8 cellular contexts compared by ENCODE assay signal in genomic region chr2:80073134-80073561, GRCh38.
DNase-seq lines count a peak whose midpoint lies in the region; ATAC-seq, FAIRE-seq and TF ChIP-seq lines count a peak whose summit lies in the region.

No MANE protein-coding gene starts in this region.

- H3K4me3 ChIP-seq in OCI-LY7 (ENCODE audit: low read depth, low read length, poor library complexity, severe bottlenecking) = no peak overlapping the region

- H3K79me2 ChIP-seq in OCI-LY7 (ENCODE audit: insufficient read depth, low read depth, low read length) = no peaks in the 10 kb centered on the region

- H3K4me1 ChIP-seq in OCI-LY7 (ENCODE audit: insufficient read depth, low read length, poor library complexity, severe bottlenecking) = no peaks in the 10 kb centered on the region

- peak; percentile 53 for TF ChIP-seq CTCF in Calu3 (IDR thresholded peaks at IDR 0.05; ENCODE audit: unreplicated experiment)
- peak; percentile 78 for TF ChIP-seq CTCF in OCI-LY7 (conservative IDR thresholded peaks at IDR 0.05; ENCODE audit: low read length)
- TF ChIP-seq CTCF in chondrocyte (IDR thresholded peaks at IDR 0.05) = peak; percentile 82

- H3K9me3 Mint-ChIP-seq in Calu3 (ENCODE audit: low read depth, unreplicated experiment) (no peaks in the 10 kb centered on the region), chondrocyte (ENCODE audit: low read depth) (peaks cover 2% of the 10 kb centered on the region)
- H3K9me3 Mint-ChIP-seq in natural killer cell treated with Interleukin-12 subunit alpha and Interleukin-12 subunit beta and Interleukin-15 and Interleukin-18, amount 100 ng/mL, for 72 hours = peaks cover 10% of the 10 kb centered on the region

- H3K4me3 Mint-ChIP-seq in Calu3 (ENCODE audit: low read depth, unreplicated experiment) (no peak overlapping the region), chondrocyte (ENCODE audit: unreplicated experiment) (no peak overlapping the region)
- no peak overlapping the region for H3K4me3 Mint-ChIP-seq in natural killer cell treated with Interleukin-12 subunit alpha and Interleukin-12 subunit beta and Interleukin-15 and Interleukin-18, amount 100 ng/mL, for 72 hours

- no peaks in the 10 kb centered on the region for H3K27me3 Mint-ChIP-seq in Calu3 (ENCODE audit: unreplicated experiment)
- H3K27me3 Mint-ChIP-seq in chondrocyte (ENCODE audit: low read depth) = peaks cover 17% of the 10 kb centered on the region
- no peaks in the 10 kb centered on the region for H3K27me3 Mint-ChIP-seq in natural killer cell treated with Interleukin-12 subunit alpha and Interleukin-12 subunit beta and Interleukin-15 and Interleukin-18, amount 100 ng/mL, for 72 hours

- no peaks in the 10 kb centered on the region for H4K20me1 ChIP-seq in OCI-LY7 (ENCODE audit: insufficient read depth, low read length)

- DNase-seq in Calu3 (peak; percentile 29), HTR-8/SVneo (ENCODE audit: insufficient read length, low spot score) (peak; percentile 43), OCI-LY7 (ENCODE audit: low spot score) (peak; percentile 58), chondrocyte (ENCODE audit: low spot score) (no peak), left kidney (ENCODE audit: low read depth, low spot score) (peak; percentile 87)
- no peak for DNase-seq in natural killer cell treated with Interleukin-12 subunit alpha and Interleukin-12 subunit beta and Interleukin-15 and Interleukin-18, amount 100 ng/mL, for 72 hours (ENCODE audit: low spot score)

- no peaks in the 10 kb centered on the region for H3K9me2 ChIP-seq in OCI-LY7 (ENCODE audit: insufficient read depth, low read length)

- intact Hi-C loops in Calu3 (cut with micrococcal nuclease; ENCODE audit: unreplicated experiment) (no loop called here), OCI-LY7 (cut with micrococcal nuclease; ENCODE audit: unreplicated experiment) (loop anchor here (10.0 kb wide), 1 partner anchor 162 kb away; no protein-coding TSS in a partner anchor)

- CTCF ChIA-PET in Calu3 (lab: Charles Lee) (interaction anchor here (1.1 kb wide), 1 partner anchor 34 kb away, joined by 3 read pairs; no protein-coding TSS in a partner anchor), OCI-LY7 (lab: Charles Lee; ENCODE audit: unreplicated experiment) (no interaction called here)

- no TSS peak for BruUV-seq in Calu3 (replicated peaks; lab: Mats Ljungman, UMichigan)
- no TSS peak for BruUV-seq in OCI-LY7 (replicated peaks; lab: Mats Ljungman, UMichigan)

- H3K36me3 Mint-ChIP-seq in Calu3 (ENCODE audit: insufficient read depth, unreplicated experiment) (no peaks in the 10 kb centered on the region), chondrocyte (ENCODE audit: low read depth) (no peaks in the 10 kb centered on the region)
- no peaks in the 10 kb centered on the region for H3K36me3 Mint-ChIP-seq in natural killer cell treated with Interleukin-12 subunit alpha and Interleukin-12 subunit beta and Interleukin-15 and Interleukin-18, amount 100 ng/mL, for 72 hours

- no peak for FAIRE-seq in HTR-8/SVneo (lab: Jason Lieb, UNC)

- no peaks in the 10 kb centered on the region for H3K36me3 ChIP-seq in OCI-LY7 (ENCODE audit: insufficient read depth, low read length)

- H2AFZ ChIP-seq in OCI-LY7 (ENCODE audit: low read length) = no peak overlapping the region

- H3K27ac Mint-ChIP-seq in Calu3 (ENCODE audit: unreplicated experiment) = no peak overlapping the region
- H3K27ac Mint-ChIP-seq in chondrocyte (ENCODE audit: unreplicated experiment) = no peak overlapping the region
- no peak overlapping the region for H3K27ac Mint-ChIP-seq in natural killer cell treated with Interleukin-12 subunit alpha and Interleukin-12 subunit beta and Interleukin-15 and Interleukin-18, amount 100 ng/mL, for 72 hours

- POLR2A ChIA-PET in OCI-LY7 (lab: Charles Lee) = no interaction called here

- H3K4me1 Mint-ChIP-seq in Calu3 (ENCODE audit: low read depth, unreplicated experiment) (no peaks in the 10 kb centered on the region), chondrocyte (ENCODE audit: low read depth) (no peaks in the 10 kb centered on the region)
- no peaks in the 10 kb centered on the region for H3K4me1 Mint-ChIP-seq in natural killer cell treated with Interleukin-12 subunit alpha and Interleukin-12 subunit beta and Interleukin-15 and Interleukin-18, amount 100 ng/mL, for 72 hours (ENCODE audit: low read depth in 2 of 2)

- no peak overlapping the region for H3K4me2 ChIP-seq in OCI-LY7 (ENCODE audit: low read length)

- H3K27ac ChIP-seq in OCI-LY7 (ENCODE audit: low read depth, low read length, poor library complexity, severe bottlenecking) = no peak overlapping the region

- no peaks in the 10 kb centered on the region for H3K9me3 ChIP-seq in OCI-LY7 (ENCODE audit: low read length)

- peak; percentile 55 for ATAC-seq in GM18873 (IDR thresholded peaks at IDR 0.05; ENCODE audit: low FRiP score, unreplicated experiment)
- ATAC-seq in natural killer cell treated with Interleukin-12 subunit alpha and Interleukin-12 subunit beta and Interleukin-15 and Interleukin-18, amount 100 ng/mL, for 72 hours = no peak
- no peak for ATAC-seq in HG03039 (IDR thresholded peaks at IDR 0.05; ENCODE audit: unreplicated experiment)

Comparison
In these comparisons a context has a peak if more than half of its experiments do, and no peak if none do; other contexts are left out.
1. DNase-seq: peak in Calu3 (single experiment), HTR-8/SVneo (single experiment), OCI-LY7 (single experiment) and left kidney (single experiment); none in chondrocyte (single experiment) and natural killer cell treated with Interleukin-12 subunit alpha and Interleukin-12 subunit beta and Interleukin-15 and Interleukin-18, amount 100 ng/mL, for 72 hours (single experiment).
2. Peak in every context shown above with its lines, with median percentiles within 50 percentile points of each other: CTCF ChIP-seq.